Comparison of ENCODE assay signal across 8 cellular contexts in the genomic region with DNA sequence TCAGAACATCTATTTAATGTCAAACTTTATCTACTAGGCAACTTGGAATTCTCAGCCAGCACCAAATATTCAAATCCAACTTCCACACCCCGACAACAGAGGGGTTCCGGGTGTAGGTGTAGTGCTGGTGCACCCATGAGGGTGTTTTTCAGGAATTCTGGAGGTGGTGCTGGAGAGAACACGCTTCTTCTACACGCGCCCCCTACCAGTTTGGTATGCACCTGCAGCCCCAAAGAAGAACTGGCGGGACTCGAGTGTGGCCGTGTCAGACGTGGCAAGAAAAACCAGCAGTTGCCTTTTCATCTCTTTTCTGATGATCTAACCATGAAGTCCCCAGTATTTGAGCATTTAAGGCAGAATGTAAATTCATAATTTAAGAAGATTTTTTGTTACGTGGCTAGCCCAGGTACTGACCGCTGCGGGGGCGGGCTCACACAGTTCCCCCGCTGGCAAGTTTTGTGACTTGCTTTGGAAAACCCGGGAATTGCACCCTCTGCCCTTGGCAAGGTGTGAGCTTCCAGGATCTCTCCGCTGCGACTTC. TPM values are rescaled to one million over a fixed set of nuclear protein-coding genes. Genes with fewer than 3 reads are reported as not detected.
A peak's percentile ranks its signal among the peaks of the same experiment; 100 is the strongest.
DNase-seq lines count a peak whose midpoint lies in the region; ATAC-seq lines count a peak whose summit lies in the region.

No MANE protein-coding gene starts in this region.

- peak; percentile 39 for DNase-seq in AG20443 (ENCODE audit: low spot score)
- peak; percentile 18 for DNase-seq in GM19238 (ENCODE audit: insufficient read length, low spot score)
- peak; percentile 71 for DNase-seq in NCI-H510A treated with DMSO at 0.1 percent for 48 hours (lab: John Stamatoyannopoulos, UW)
- DNase-seq in activated CD4-positive, alpha-beta T cell treated with anti-CD3 and anti-CD28 coated beads, Interleukin-2, amount 50 U/mL, for 24 hours (ENCODE audit: low read depth in 1 of 2, low spot score in 1 of 2), result peak; percentile 3 to 35
- DNase-seq in lung microvascular endothelial cell (ENCODE audit: low read depth in 2 of 2), result peak; percentile 25 to 46
- DNase-seq in stimulated activated CD8-positive, alpha-beta memory T cell treated with anti-CD3 and anti-CD28 coated beads, Interleukin-2, amount 100 ng/mL, for 48 hours (ENCODE audit: low read depth in 2 of 2), result peak; percentile 15 to 16

- H3K4me3 ChIP-seq in ectodermal cell (ENCODE audit: insufficient read depth, low read depth, low read length), result peak overlapping the region; percentile 77

- WGBS in ectodermal cell, 2 experiments, result 0 to 3% methylated on average over 16 to 17 of the region's 17 CpGs

- H3K9me3 ChIP-seq in ectodermal cell (ENCODE audit: control insufficient read depth, low read length), result no peaks in the 10 kb centered on the region

- peaks cover 26% of the 10 kb centered on the region for H3K27me3 ChIP-seq in ectodermal cell (ENCODE audit: control insufficient read depth, insufficient read depth, low read length, poor library complexity, severe bottlenecking)

- no peaks in the 10 kb centered on the region for H3K4me1 ChIP-seq in ectodermal cell (ENCODE audit: control insufficient read depth, insufficient read depth, low read length)

- peak; percentile 73 for ATAC-seq in HG03432 (IDR thresholded peaks at IDR 0.05; ENCODE audit: unreplicated experiment)

- no peak overlapping the region for H3K27ac ChIP-seq in ectodermal cell (ENCODE audit: insufficient read depth, low read depth, low read length, poor library complexity, severe bottlenecking)

- no peaks in the 10 kb centered on the region for H3K36me3 ChIP-seq in ectodermal cell (ENCODE audit: control insufficient read depth, insufficient read depth, low read length)

RNA-seq across cellular contexts. Expression of a gene that starts 0.4 kb away (rescaled TPM):
- 2.4 TPM for polyA plus RNA-seq in ectodermal cell (2013, experiment 1 of 4)
- polyA plus RNA-seq in ectodermal cell (2013, experiment 2 of 4), result 1.4 TPM
- 1.5 TPM for polyA plus RNA-seq in ectodermal cell (2013, experiment 3 of 4)
- 1.5 TPM for polyA plus RNA-seq in ectodermal cell (2013, experiment 4 of 4)
- under 0.01 TPM in 2 replicates for total RNA-seq in lung microvascular endothelial cell

RNA-seq across cellular contexts. Expression of a gene that starts 44.0 kb away (rescaled TPM):
- 3.6 TPM for polyA plus RNA-seq in ectodermal cell (2013, experiment 1 of 4)
- 3.5 TPM for polyA plus RNA-seq in ectodermal cell (2013, experiment 2 of 4)
- polyA plus RNA-seq in ectodermal cell (2013, experiment 3 of 4), result 4.0 TPM
- polyA plus RNA-seq in ectodermal cell (2013, experiment 4 of 4), result 6.8 TPM
- 1.6 and 2.0 TPM in 2 replicates for total RNA-seq in lung microvascular endothelial cell

Comparison
In these comparisons a context has a peak if more than half of its experiments do, and no peak if none do; other contexts are left out.
1. DNase-seq: peak in every context shown above with its lines; median percentile 71 in NCI-H510A treated with DMSO at 0.1 percent for 48 hours; 39 in AG20443; 36 in lung microvascular endothelial cell; 19 in activated CD4-positive, alpha-beta T cell treated with anti-CD3 and anti-CD28 coated beads, Interleukin-2, amount 50 U/mL, for 24 hours; 18 in GM19238; 16 in stimulated activated CD8-positive, alpha-beta memory T cell treated with anti-CD3 and anti-CD28 coated beads, Interleukin-2, amount 100 ng/mL, for 48 hours.